Comparison of ENCODE assay signal across 25 cellular contexts in genomic region chr5:134714120-134714519, GRCh38. TPM values are rescaled to one million over a fixed set of nuclear protein-coding genes. Genes with fewer than 3 reads are reported as not detected.
DNase-seq lines count a peak whose midpoint lies in the region; ATAC-seq and TF ChIP-seq lines count a peak whose summit lies in the region.
"Had no signal": no experiment of that assay in that cellular context is flagged by ENCODE, and none has a peak within 500 bp of the region (broad histone marks: within the 10 kb centered on the region; RNA-seq: fewer than 3 reads in every experiment).

No MANE protein-coding gene starts in this region.

- POLR2A ChIA-PET in HEK293 (lab: Yijun Ruan, JAX) (no interaction called here), WTC11 (lab: Charles Lee) (no interaction called here)

- H2AFZ ChIP-seq in neuronal stem cell (ENCODE audit: low read length) = no peak overlapping the region

- no peak overlapping the region for H2AK5ac ChIP-seq in neuronal stem cell (ENCODE audit: low read depth, low read length)

- no peak overlapping the region for H3K14ac ChIP-seq in neuronal stem cell (ENCODE audit: low read length)

- ATAC-seq in WTC11 (no peak), GM18873 (IDR thresholded peaks at IDR 0.05; ENCODE audit: low FRiP score, unreplicated experiment) (no peak), HG02885 (IDR thresholded peaks at IDR 0.05; ENCODE audit: poor library complexity, unreplicated experiment) (no peak)
- ATAC-seq: left cardiac atrium; pancreas; PC-3; stimulated activated naive CD8-positive, alpha-beta T cell treated with anti-CD3 and anti-CD28 coated beads, Interleukin-15, amount 100 ng/mL, for 72 hours had no signal

- H3K23ac ChIP-seq in neuronal stem cell (ENCODE audit: low read depth, low read length, poor library complexity) = no peak overlapping the region

- no CpG with 5 or more reads among the region's 5 CpGs for WGBS in neuronal stem cell (ENCODE audit: extremely low coverage in 2 of 2, insufficient read length in 2 of 2, insufficient replicate concordance in 1 of 2), 2 donors

- no peak overlapping the region for H3K4ac ChIP-seq in neuronal stem cell (ENCODE audit: low read length)

- no peak overlapping the region for H4K8ac ChIP-seq in neuronal stem cell (ENCODE audit: low read depth, low read length)

- no peak overlapping the region for H2BK5ac ChIP-seq in neuronal stem cell (ENCODE audit: low read length)

- H3K4me3 Mint-ChIP-seq in WTC11 = no peak overlapping the region
- H3K4me3 Mint-ChIP-seq: CD4-positive, alpha-beta memory T cell; memory B cell; natural killer cell; stimulated activated naive CD8-positive, alpha-beta T cell treated with anti-CD3 and anti-CD28 coated beads, Interleukin-15, amount 100 ng/mL, for 72 hours had no signal

- no peak overlapping the region; the same call in 1 of the 2 replicates for H3K27ac Mint-ChIP-seq in WTC11
- H3K27ac Mint-ChIP-seq: memory B cell, natural killer cell had no signal

- no peaks in the 10 kb centered on the region for H3K9me3 Mint-ChIP-seq in WTC11
- H3K9me3 Mint-ChIP-seq: CD4-positive, alpha-beta memory T cell; memory B cell; natural killer cell; stimulated activated naive CD8-positive, alpha-beta T cell treated with anti-CD3 and anti-CD28 coated beads, Interleukin-15, amount 100 ng/mL, for 72 hours had no signal

- peak; percentile 8 for DNase-seq in Caki2 (ENCODE audit: low read depth)
- no peak for DNase-seq in WTC11 (ENCODE audit: low spot score)
- DNase-seq in iris pigment epithelial cell (ENCODE audit: low read depth) = peak; percentile 9
- no peak for DNase-seq in neuronal stem cell (ENCODE audit: low spot score)
- no peak for DNase-seq in EL
- DNase-seq: activated CD4-positive, alpha-beta T cell treated with anti-CD3 and anti-CD28 coated beads, Interleukin-2, amount 50 U/mL, for 4 hours; CD4-positive, alpha-beta memory T cell; IMR-90; left cardiac atrium; natural killer cell; NCI-H1694; NCI-H345; pancreas; PC-3; SHP77; stimulated activated naive CD8-positive, alpha-beta T cell treated with anti-CD3 and anti-CD28 coated beads, Interleukin-15, amount 100 ng/mL, for 72 hours; tibial artery had no signal

- TF ChIP-seq CTCF in HEK293 (tag by site-specific recombination; IDR thresholded peaks at IDR 0.05) = no peak
- TF ChIP-seq CTCF in WTC11 (IDR thresholded peaks at IDR 0.05) = no peak

- H3K4me1 Mint-ChIP-seq in WTC11 = no peaks in the 10 kb centered on the region
- H3K4me1 Mint-ChIP-seq: memory B cell; natural killer cell; stimulated activated naive CD8-positive, alpha-beta T cell treated with anti-CD3 and anti-CD28 coated beads, Interleukin-15, amount 100 ng/mL, for 72 hours had no signal

- in situ Hi-C loops in Caki2 (cut with HindIII; ENCODE audit: low pct_unique_long_range_greater_than_20kb, low sequenced_read_pairs) = no loop called here

- H3K27me3 Mint-ChIP-seq in WTC11 (ENCODE audit: low read depth) = no peaks in the 10 kb centered on the region
- H3K27me3 Mint-ChIP-seq: CD4-positive, alpha-beta memory T cell; memory B cell; stimulated activated naive CD8-positive, alpha-beta T cell treated with anti-CD3 and anti-CD28 coated beads, Interleukin-15, amount 100 ng/mL, for 72 hours had no signal

- H4K91ac ChIP-seq in neuronal stem cell (ENCODE audit: low read depth, low read length, poor library complexity) = no peak overlapping the region

- H3K27ac ChIP-seq in HEK293 (ENCODE audit: extremely low read depth, low read depth, low read length) (no peak overlapping the region), neuronal stem cell (replicated peaks; ENCODE audit: low read length) (no peak overlapping the region)
- H3K27ac ChIP-seq: breast epithelium, coronary artery, pancreas, right atrium auricular region, tibial artery, VCaP had no signal

- H2BK12ac ChIP-seq in neuronal stem cell (ENCODE audit: low read length) = no peak overlapping the region

- no peaks in the 10 kb centered on the region for H3K27me3 ChIP-seq in neuronal stem cell (ENCODE audit: control insufficient read depth in 3 of 3, insufficient read depth in 3 of 3, low read depth in 1 of 3, low read length in 3 of 3)
- H3K27me3 ChIP-seq: breast epithelium, pancreas, right atrium auricular region, tibial artery had no signal

- H3K9me3 ChIP-seq in HEK293 (ENCODE audit: control insufficient read depth, insufficient read depth, low read depth, low read length) (no peaks in the 10 kb centered on the region), neuronal stem cell (replicated peaks in 1 of 2; ENCODE audit: control insufficient read depth in 2 of 2, insufficient read depth in 1 of 2, low read depth in 1 of 2, low read length in 2 of 2) (no peaks in the 10 kb centered on the region)
- H3K9me3 ChIP-seq: breast epithelium, pancreas, right atrium auricular region, tibial artery had no signal

- H2BK15ac ChIP-seq in neuronal stem cell (ENCODE audit: low read length) = no peak overlapping the region

- H3K4me3 ChIP-seq in HEK293 (ENCODE audit: low read depth, low read length) = no peak overlapping the region
- H3K4me3 ChIP-seq in neuronal stem cell (ENCODE audit: low read length in 2 of 2) = no peak overlapping the region
- H3K4me3 ChIP-seq: breast epithelium, coronary artery, pancreas, right atrium auricular region, tibial artery had no signal

- H3K36me3 ChIP-seq in HEK293 (ENCODE audit: control insufficient read depth in 2 of 2, insufficient read depth in 1 of 2, low read length in 2 of 2) = peaks cover 61 to 70% of the 10 kb centered on the region in 2 experiments
- H3K36me3 ChIP-seq in neuronal stem cell (replicated peaks in 1 of 2; ENCODE audit: control insufficient read depth in 2 of 2, insufficient read depth in 2 of 2, low read length in 2 of 2) = peaks cover 10 to 80% of the 10 kb centered on the region in 2 donors
- H3K36me3 ChIP-seq: breast epithelium had no signal

- H3K36me3 Mint-ChIP-seq in WTC11 = peaks cover 47% of the 10 kb centered on the region

- no peak overlapping the region for H3K4me2 ChIP-seq in neuronal stem cell (ENCODE audit: insufficient read depth, low read length, poor library complexity, severe bottlenecking)

- H3K79me1 ChIP-seq in neuronal stem cell (ENCODE audit: low read depth, low read length) = no peaks in the 10 kb centered on the region

- CTCF ChIA-PET in HEK293 (lab: Yijun Ruan, JAX) (interaction anchor here (0.6 kb wide), 1 partner anchor 126 kb away, joined by 3 read pairs; no protein-coding TSS in a partner anchor), WTC11 (lab: Charles Lee) (no interaction called here)

- no peak overlapping the region for H3K9ac ChIP-seq in neuronal stem cell (ENCODE audit: low read depth, low read length, poor library complexity)

- H3K18ac ChIP-seq in neuronal stem cell (ENCODE audit: low read length) = no peak overlapping the region

- H3K4me1 ChIP-seq in HEK293 (ENCODE audit: control insufficient read depth, insufficient read depth, low read length) (no peaks in the 10 kb centered on the region), neuronal stem cell (ENCODE audit: control insufficient read depth in 2 of 2, insufficient read depth in 1 of 2, low read depth in 1 of 2, low read length in 2 of 2) (no peaks in the 10 kb centered on the region)
- H3K4me1 ChIP-seq: breast epithelium, pancreas, right atrium auricular region, tibial artery had no signal

- H2BK120ac ChIP-seq in neuronal stem cell (ENCODE audit: low read depth, low read length) = no peak overlapping the region

TF ChIP-seq in HEK293, 187 proteins besides CTCF, POLR2A, EP300 and RAD21 (continues in another document):
- TF ChIP-seq ZNF26 (tag by site-specific recombination; IDR thresholded peaks at IDR 0.05) = no peak
- no peak for TF ChIP-seq ZNF514 (tag by site-specific recombination; IDR thresholded peaks at IDR 0.05)

TF ChIP-seq in WTC11, 78 proteins besides CTCF, POLR2A, EP300 and RAD21:
- TF ChIP-seq ZNF423 (CRISPR knock-in tag; IDR thresholded peaks at IDR 0.05) (peak; percentile 49; the same call in 1 of the 2 replicates), ATF2 (CRISPR knock-in tag; IDR thresholded peaks at IDR 0.05; ENCODE audit: borderline replicate concordance, low read depth) (no peak)

RNA-seq across cellular contexts. Expression of gene CAMLG, which starts 24.2 kb away (rescaled TPM):
- total RNA-seq in Caki2 (2014; rRNA removed; shearing (Covaris generic); ENCODE audit: low replicate concordance) = 19.8 and 21.7 TPM in 2 replicates
- 39.7 to 43.9 TPM (median 42.1 TPM) in 3 replicates for total RNA-seq in WTC11 (2021)
- polyA plus RNA-seq in neuronal stem cell (2013, experiment 1 of 2) = 59.6 TPM
- polyA plus RNA-seq in neuronal stem cell (2013, experiment 2 of 2) = 63.4 TPM

RNA-seq across cellular contexts. Expression of gene DDX46, which starts 44.5 kb away (rescaled TPM):
- total RNA-seq in Caki2 (2014; rRNA removed; shearing (Covaris generic); ENCODE audit: low replicate concordance) = 8.2 and 8.5 TPM in 2 replicates
- 91.4 to 123 TPM (median 93.1 TPM) in 3 replicates for total RNA-seq in WTC11 (2021)
- 35.7 TPM for polyA plus RNA-seq in neuronal stem cell (2013, experiment 1 of 2)
- 36.8 TPM for polyA plus RNA-seq in neuronal stem cell (2013, experiment 2 of 2)

Comparison
In these comparisons a context has a peak if more than half of its experiments do, and no peak if none do; other contexts are left out.
1. DNase-seq: peak in Caki2 (single experiment) and iris pigment epithelial cell (single experiment); none in WTC11 (single experiment), neuronal stem cell (single experiment) and EL (single experiment).